8 cellular contexts compared by ENCODE assay signal in genomic region chr3:14598143-14598569, GRCh38. TPM values are rescaled to one million over a fixed set of nuclear protein-coding genes. Genes with fewer than 3 reads are reported as not detected.
DNase-seq lines count a peak whose midpoint lies in the region; ATAC-seq and TF ChIP-seq lines count a peak whose summit lies in the region.

No MANE protein-coding gene starts in this region.

- TF ChIP-seq RAD21 in IMR-90 (IDR thresholded peaks at IDR 0.05; ENCODE audit: low read length), result no peak

- no peak for TF ChIP-seq CTCF in IMR-90 (conservative IDR thresholded peaks at IDR 0.05; ENCODE audit: low read depth, low read length)
- TF ChIP-seq CTCF in endothelial cell (IDR thresholded peaks at IDR 0.05; ENCODE audit: unreplicated experiment), result no peak
- no peak for TF ChIP-seq CTCF in right atrium auricular region (IDR thresholded peaks at IDR 0.05)

- no peak overlapping the region for H3K4me2 ChIP-seq in IMR-90 (ENCODE audit: low read depth, low read length)

- no peak overlapping the region for H2AFZ ChIP-seq in IMR-90 (replicated peaks; ENCODE audit: low read length, poor library complexity)

- no peak overlapping the region for H3K4ac ChIP-seq in IMR-90 (ENCODE audit: low read depth, low read length)

- H2BK5ac ChIP-seq in IMR-90 (ENCODE audit: low read depth, low read length, poor library complexity, severe bottlenecking), result no peak overlapping the region

- peaks cover under 1% of the 10 kb centered on the region for H3K36me3 Mint-ChIP-seq in endothelial cell (ENCODE audit: low read depth, unreplicated experiment)

- in situ Hi-C loops in ACHN (cut with HindIII; ENCODE audit: low pct_ligation_motif_present, low pct_unique_long_range_greater_than_20kb, low sequenced_read_pairs) (no loop called here), IMR-90 (cut with MboI; ENCODE audit: low sequenced_read_pairs) (no loop called here)

- no peak overlapping the region for H2BK15ac ChIP-seq in IMR-90 (ENCODE audit: low read depth, low read length)

- H3K9me1 ChIP-seq in IMR-90 (ENCODE audit: insufficient read depth, low read length), result no peaks in the 10 kb centered on the region

- ATAC-seq in IMR-90 (ENCODE audit: low read depth), result peak; percentile 56; the same call in 1 of the 2 replicates
- ATAC-seq in GM21423 (IDR thresholded peaks at IDR 0.05; ENCODE audit: unreplicated experiment), result no peak

- H3K4me1 Mint-ChIP-seq in endothelial cell (ENCODE audit: unreplicated experiment), result peaks cover 9% of the 10 kb centered on the region

- H4K91ac ChIP-seq in IMR-90 (ENCODE audit: insufficient read depth, low read depth, low read length), result no peak overlapping the region

- H3K27ac Mint-ChIP-seq in endothelial cell (ENCODE audit: unreplicated experiment), result no peak overlapping the region

- 20% methylated on average over 7 of the region's 9 CpGs; no CpG with 5 or more reads in 1 of the 2 experiments for WGBS in IMR-90 (ENCODE audit: extremely low coverage in 2 of 2, insufficient read length in 1 of 2), 2 experiments

- CTCF ChIA-PET in IMR-90 (lab: Yijun Ruan, JAX), result no interaction called here

- no peak overlapping the region for H4K5ac ChIP-seq in IMR-90 (ENCODE audit: low read depth, low read length)

- H3K9ac ChIP-seq in IMR-90 (ENCODE audit: low read depth, low read length), result no peak overlapping the region

- POLR2A ChIA-PET in IMR-90 (lab: Charles Lee; ENCODE audit: unreplicated experiment), result no interaction called here

- H3K4me3 Mint-ChIP-seq in endothelial cell (ENCODE audit: unreplicated experiment), result no peak overlapping the region

- peaks cover 12% of the 10 kb centered on the region for H3K27me3 Mint-ChIP-seq in endothelial cell (ENCODE audit: unreplicated experiment)

- no peaks in the 10 kb centered on the region for H3K79me1 ChIP-seq in IMR-90 (ENCODE audit: low read depth in 1 of 2, low read length in 2 of 2)

- H3K27me3 ChIP-seq in IMR-90 (ENCODE audit: control insufficient read depth, insufficient read depth, low read length) (peaks cover 29% of the 10 kb centered on the region), right atrium auricular region (peaks cover 2 to 11% of the 10 kb centered on the region in 2 donors)

- TF ChIP-seq POLR2A in IMR-90 (IDR thresholded peaks at IDR 0.05; ENCODE audit: low read depth, low read length), result no peak

- no TSS peak for BruUV-seq in IMR-90 (replicated peaks; lab: Mats Ljungman, UMichigan)

- no peaks in the 10 kb centered on the region for H3K9me3 Mint-ChIP-seq in endothelial cell (ENCODE audit: unreplicated experiment)

- no peak overlapping the region for H3K27ac ChIP-seq in IMR-90 (ENCODE audit: insufficient read depth, low read length)
- H3K27ac ChIP-seq in right atrium auricular region, result no peak overlapping the region

- dilution Hi-C loops in IMR-90 (cut with HindIII; ENCODE audit: low sequenced_read_pairs, unreplicated experiment), result no loop called here

- DNase-seq in ACHN, result peak; percentile 36
- DNase-seq in IMR-90, result peak; percentile 39
- peak; percentile 46 for DNase-seq in activated CD4-positive, alpha-beta T cell treated with anti-CD3 and anti-CD28 coated beads, Interleukin-2, amount 50 U/mL, for 1 hour
- peak; percentile 63 for DNase-seq in endothelial cell (ENCODE audit: low spot score)
- DNase-seq in stimulated activated CD4-positive, alpha-beta T cell treated with anti-CD3 and anti-CD28 coated beads, Interleukin-15, amount 100 ng/mL, for 48 hours (ENCODE audit: low read depth in 2 of 2), result peak; percentile 28 to 44
- no peak for DNase-seq in midbrain (lab: John Stamatoyannopoulos, UW)
- DNase-seq in right atrium auricular region (ENCODE audit: low spot score), result no peak

- H3K4me1 ChIP-seq in IMR-90 (ENCODE audit: control insufficient read depth, insufficient read depth, low read length), result no peaks in the 10 kb centered on the region
- H3K4me1 ChIP-seq in right atrium auricular region, result peaks cover 0 to 7% of the 10 kb centered on the region in 2 donors

- H3K4me3 ChIP-seq in IMR-90 (ENCODE audit: insufficient read depth, low read depth, low read length) (no peak overlapping the region), right atrium auricular region (no peak overlapping the region)

- no peak overlapping the region for H3K18ac ChIP-seq in IMR-90 (ENCODE audit: low read depth, low read length)

- no peak overlapping the region for H4K8ac ChIP-seq in IMR-90 (ENCODE audit: low read depth in 2 of 2, low read length in 2 of 2)

- H3K9me3 ChIP-seq in IMR-90 (ENCODE audit: control insufficient read depth, insufficient read depth, low read length) (no peaks in the 10 kb centered on the region), right atrium auricular region (no peaks in the 10 kb centered on the region)

- no peak overlapping the region for H3K23ac ChIP-seq in IMR-90 (ENCODE audit: low read depth, low read length)

- no peak overlapping the region for H2AK9ac ChIP-seq in IMR-90 (replicated peaks; ENCODE audit: low read depth, low read length, poor library complexity)

- H3K36me3 ChIP-seq in IMR-90 (ENCODE audit: control insufficient read depth, insufficient read depth, low read length) (no peaks in the 10 kb centered on the region), right atrium auricular region (no peaks in the 10 kb centered on the region)

- H4K20me1 ChIP-seq in IMR-90 (ENCODE audit: insufficient read depth, low read length), result no peaks in the 10 kb centered on the region

- H3K14ac ChIP-seq in IMR-90 (replicated peaks; ENCODE audit: low read depth, low read length), result no peak overlapping the region

- intact Hi-C loops in IMR-90 (cut with micrococcal nuclease), result no loop called here

- no peak overlapping the region for H2BK20ac ChIP-seq in IMR-90 (ENCODE audit: low read depth, low read length)

- H2AK5ac ChIP-seq in IMR-90 (ENCODE audit: low read depth, low read length), result no peak overlapping the region

- no peak overlapping the region for H2BK120ac ChIP-seq in IMR-90 (ENCODE audit: low read depth, low read length)

- H3K56ac ChIP-seq in IMR-90 (ENCODE audit: extremely low read depth, insufficient read depth, low read length), result no peak overlapping the region

TF ChIP-seq in IMR-90, 13 proteins besides CTCF, POLR2A, EP300 and RAD21:
- TF ChIP-seq RFX5 (IDR thresholded peaks at IDR 0.05; ENCODE audit: low read depth, low read length), result no peak
- no peak for TF ChIP-seq NFE2L2 (IDR thresholded peaks at IDR 0.05; ENCODE audit: low read depth, low read length)
- no peak for TF ChIP-seq MAZ (IDR thresholded peaks at IDR 0.05; ENCODE audit: borderline replicate concordance, low read depth, low read length)
- TF ChIP-seq MXI1 (IDR thresholded peaks at IDR 0.05; ENCODE audit: borderline replicate concordance, low read depth, low read length), result no peak
- TF ChIP-seq SMC3 (IDR thresholded peaks at IDR 0.05; ENCODE audit: low read depth, low read length), result no peak
- TF ChIP-seq ELK1 (IDR thresholded peaks at IDR 0.05; ENCODE audit: borderline replicate concordance, low read depth, low read length), result no peak
- no peak for TF ChIP-seq CHD1 (IDR thresholded peaks at IDR 0.05; ENCODE audit: low read depth, low read length)
- TF ChIP-seq USF2 (IDR thresholded peaks at IDR 0.05; ENCODE audit: low read depth, low read length), result no peak

RNA-seq across cellular contexts. Expression of gene CCDC174, which starts 53.4 kb away (rescaled TPM):
- 5.9 and 6.9 TPM in 2 replicates for total RNA-seq in IMR-90 (2012; rRNA removed)
- 6.1 and 9.6 TPM in 2 replicates for polyA plus RNA-seq in IMR-90 (2012; rRNA removed)
- polyA plus RNA-seq in IMR-90 (2012; cell fraction: cytosol; rRNA removed), result 2.5 and 4.4 TPM in 2 replicates
- polyA plus RNA-seq in IMR-90 (2012; cell fraction: nucleus; rRNA removed; ENCODE audit: low replicate concordance), result 6.6 and 15.4 TPM in 2 replicates
- total RNA-seq in endothelial cell (ENCODE audit: unreplicated experiment), result 22.9 TPM
- 10 to 100 TPM in 1 of 2 donors, 1 to 10 TPM in 1; 9.4 to 14.1 TPM for total RNA-seq in right atrium auricular region

RNA-seq across cellular contexts. Expression of gene GRIP2, which starts 58.0 kb away (rescaled TPM):
- total RNA-seq in IMR-90 (2012; rRNA removed) (under 0.01 TPM in 1 of 2 replicates, not detected in the other), endothelial cell (ENCODE audit: unreplicated experiment) (6.6 TPM), right atrium auricular region (10 to 100 TPM in 1 of 2 donors, 1 to 10 TPM in 1; 7.1 to 13.2 TPM)
- polyA plus RNA-seq in IMR-90 (2012; rRNA removed), result 0.05 and 0.17 TPM in 2 replicates
- polyA plus RNA-seq in IMR-90 (2012; cell fraction: cytosol; rRNA removed), result 0.02 TPM in 1 of 2 replicates, not detected in the other
- polyA plus RNA-seq in IMR-90 (2012; cell fraction: nucleus; rRNA removed; ENCODE audit: low replicate concordance), result 0.25 and 0.34 TPM in 2 replicates

Comparison
In these comparisons a context has a peak if more than half of its experiments do, and no peak if none do; other contexts are left out.
1. DNase-seq: peak in ACHN (single experiment), IMR-90 (single experiment), activated CD4-positive, alpha-beta T cell treated with anti-CD3 and anti-CD28 coated beads, Interleukin-2, amount 50 U/mL, for 1 hour (single experiment), endothelial cell (single experiment) and stimulated activated CD4-positive, alpha-beta T cell treated with anti-CD3 and anti-CD28 coated beads, Interleukin-15, amount 100 ng/mL, for 48 hours (2 of 2); none in midbrain (single experiment) and right atrium auricular region (single experiment).